Comparison of ENCODE assay signal across 25 cellular contexts in genomic region chr7:155996718-155997059, GRCh38.
DNase-seq lines count a peak whose midpoint lies in the region; ATAC-seq and TF ChIP-seq lines count a peak whose summit lies in the region.
"Had no signal": no experiment of that assay in that cellular context is flagged by ENCODE, and none has a peak within 500 bp of the region (broad histone marks: within the 10 kb centered on the region; RNA-seq: fewer than 3 reads in every experiment).

No MANE protein-coding gene starts in this region.

- CTCF ChIA-PET in activated CD4-positive, alpha-beta T cell treated with anti-CD3 and anti-CD28 coated beads, Interleukin-2, amount 10 ng/mL, durations not matched to agents 7 days and 5 days (lab: Charles Lee), result no interaction called here

- no peak overlapping the region for H3K4me3 Mint-ChIP-seq in activated CD4-positive, alpha-beta T cell treated with anti-CD3 and anti-CD28 coated beads, Interleukin-2, amount 10 ng/mL, durations not matched to agents 7 days and 5 days
- H3K4me3 Mint-ChIP-seq in activated naive CD8-positive, alpha-beta T cell treated with anti-CD3 and anti-CD28 coated beads, Interleukin-2, amount 50 U/mL, for 24 hours, result no peak overlapping the region
- H3K4me3 Mint-ChIP-seq: neural progenitor cell, type B pancreatic cell had no signal

- H3K36me3 ChIP-seq in BLaER1 treated with 17β-estradiol and CSF1 and Interleukin-3, amounts not matched to agents 10 nM and 100 nM, result no peaks in the 10 kb centered on the region
- H3K36me3 ChIP-seq in OCI-LY3 (replicated peaks; ENCODE audit: low read depth, low read length), result no peaks in the 10 kb centered on the region
- H3K36me3 ChIP-seq: esophagus muscularis mucosa, heart left ventricle, MG63, neural progenitor cell had no signal

- peaks cover 2% of the 10 kb centered on the region for H3K9me3 Mint-ChIP-seq in activated CD4-positive, alpha-beta T cell treated with anti-CD3 and anti-CD28 coated beads, Interleukin-2, amount 10 ng/mL, durations not matched to agents 7 days and 5 days
- H3K9me3 Mint-ChIP-seq in activated naive CD8-positive, alpha-beta T cell treated with anti-CD3 and anti-CD28 coated beads, Interleukin-2, amount 50 U/mL, for 24 hours, result no peaks in the 10 kb centered on the region
- H3K9me3 Mint-ChIP-seq: neural progenitor cell, type B pancreatic cell had no signal

- POLR2A ChIA-PET in activated CD4-positive, alpha-beta T cell treated with anti-CD3 and anti-CD28 coated beads, Interleukin-2, amount 10 ng/mL, durations not matched to agents 7 days and 5 days (lab: Charles Lee), result no interaction called here

- peak overlapping the region; percentile 65 for H3K27ac Mint-ChIP-seq in activated CD4-positive, alpha-beta T cell treated with anti-CD3 and anti-CD28 coated beads, Interleukin-2, amount 10 ng/mL, durations not matched to agents 7 days and 5 days
- H3K27ac Mint-ChIP-seq in activated naive CD8-positive, alpha-beta T cell treated with anti-CD3 and anti-CD28 coated beads, Interleukin-2, amount 50 U/mL, for 24 hours, result peak overlapping the region; percentile 61
- H3K27ac Mint-ChIP-seq: type B pancreatic cell had no signal

- no peak for ATAC-seq in activated naive CD8-positive, alpha-beta T cell treated with anti-CD3 and anti-CD28 coated beads, Interleukin-2, amount 50 U/mL, for 24 hours
- ATAC-seq: foreskin keratinocyte, HCT116, heart left ventricle, right cardiac atrium, SK-N-SH treated with all-trans-retinoic acid at 6 μM for 48 hours had no signal

- H3K4me1 ChIP-seq in BLaER1 treated with 17β-estradiol and CSF1 and Interleukin-3, amounts not matched to agents 10 nM and 100 nM, result peaks cover 58 to 98% (median 92%) of the 10 kb centered on the region in 10 experiments
- peaks cover 10% of the 10 kb centered on the region; the same call in 1 of the 2 replicates for H3K4me1 ChIP-seq in OCI-LY3 (ENCODE audit: low read length)
- H3K4me1 ChIP-seq: esophagus muscularis mucosa, foreskin keratinocyte, heart left ventricle, neural progenitor cell had no signal

- H3K36me3 Mint-ChIP-seq in activated CD4-positive, alpha-beta T cell treated with anti-CD3 and anti-CD28 coated beads, Interleukin-2, amount 10 ng/mL, durations not matched to agents 7 days and 5 days (ENCODE audit: low read depth), result peaks cover 2% of the 10 kb centered on the region
- no peaks in the 10 kb centered on the region for H3K36me3 Mint-ChIP-seq in activated naive CD8-positive, alpha-beta T cell treated with anti-CD3 and anti-CD28 coated beads, Interleukin-2, amount 50 U/mL, for 24 hours (ENCODE audit: low read depth)
- H3K36me3 Mint-ChIP-seq: neural progenitor cell, type B pancreatic cell had no signal

- H3K9ac ChIP-seq in BLaER1 treated with 17β-estradiol and CSF1 and Interleukin-3, amounts not matched to agents 10 nM and 100 nM, result peak overlapping the region in 4 of 11 experiments; percentile 13 to 41 (median 20); a peak in 3 of 22 replicates
- no peak overlapping the region for H3K9ac ChIP-seq in OCI-LY3 (ENCODE audit: low read length)
- H3K9ac ChIP-seq: neural progenitor cell had no signal

- H3K79me2 ChIP-seq in OCI-LY3 (ENCODE audit: low read length), result no peaks in the 10 kb centered on the region

- peak overlapping the region in 2 of 11 experiments; percentile 15 to 34; a peak in 2 of 22 replicates for H3K27ac ChIP-seq in BLaER1 treated with 17β-estradiol and CSF1 and Interleukin-3, amounts not matched to agents 10 nM and 100 nM
- no peak overlapping the region for H3K27ac ChIP-seq in OCI-LY3 (ENCODE audit: low read length)
- H3K27ac ChIP-seq: esophagus muscularis mucosa, foreskin keratinocyte, heart left ventricle, neural progenitor cell, VCaP had no signal

- no peak for DNase-seq in activated CD4-positive, alpha-beta T cell treated with anti-CD3 and anti-CD28 coated beads, Interleukin-2, amount 10 ng/mL, durations not matched to agents 7 days and 5 days
- DNase-seq in activated CD4-positive, alpha-beta T cell treated with anti-CD3 and anti-CD28 coated beads for 4 hours, result no peak
- DNase-seq in activated naive CD8-positive, alpha-beta T cell treated with anti-CD3 and anti-CD28 coated beads, Interleukin-2, amount 50 U/mL, for 24 hours, result no peak
- DNase-seq in NCI-H446 (lab: John Stamatoyannopoulos, UW), result no peak
- no peak for DNase-seq in CD1c-positive myeloid dendritic cell (ENCODE audit: extremely low spot score)
- no peak for DNase-seq in SW480 (ENCODE audit: low spot score)
- DNase-seq: activated naive CD4-positive, alpha-beta T cell treated with anti-CD3 and anti-CD28 coated beads, Interleukin-2, amount 50 U/mL, for 16 hours; caudate nucleus; heart left ventricle; KG1; MG63; NCI-H1417 treated with DMSO at 0.1 percent for 48 hours; NCI-H2081 treated with DMSO at 0.1 percent for 48 hours; NCI-H226; NCI-H82 had no signal

- H2AFZ ChIP-seq in OCI-LY3 (ENCODE audit: low read depth, low read length), result no peak overlapping the region
- H2AFZ ChIP-seq: neural progenitor cell had no signal

- H3K27me3 Mint-ChIP-seq in activated CD4-positive, alpha-beta T cell treated with anti-CD3 and anti-CD28 coated beads, Interleukin-2, amount 10 ng/mL, durations not matched to agents 7 days and 5 days, result peaks cover 42% of the 10 kb centered on the region
- H3K27me3 Mint-ChIP-seq in activated naive CD8-positive, alpha-beta T cell treated with anti-CD3 and anti-CD28 coated beads, Interleukin-2, amount 50 U/mL, for 24 hours, result peaks cover 11% of the 10 kb centered on the region

- H3K9me3 ChIP-seq in BLaER1 treated with 17β-estradiol and CSF1 and Interleukin-3, amounts not matched to agents 10 nM and 100 nM (replicated peaks in 1 of 11), result no peaks in the 10 kb centered on the region
- no peaks in the 10 kb centered on the region for H3K9me3 ChIP-seq in OCI-LY3 (ENCODE audit: insufficient read depth, low read length)
- H3K9me3 ChIP-seq: esophagus muscularis mucosa, heart left ventricle, MG63 had no signal

- H3K4me1 Mint-ChIP-seq in activated CD4-positive, alpha-beta T cell treated with anti-CD3 and anti-CD28 coated beads, Interleukin-2, amount 10 ng/mL, durations not matched to agents 7 days and 5 days, result peaks cover 64% of the 10 kb centered on the region
- peaks cover 56% of the 10 kb centered on the region for H3K4me1 Mint-ChIP-seq in activated naive CD8-positive, alpha-beta T cell treated with anti-CD3 and anti-CD28 coated beads, Interleukin-2, amount 50 U/mL, for 24 hours
- H3K4me1 Mint-ChIP-seq: neural progenitor cell had no signal

- no peak for TF ChIP-seq CTCF in OCI-LY3 (IDR thresholded peaks at IDR 0.05; ENCODE audit: low read depth, low read length)

- peak overlapping the region; percentile 85 to 97 (median 93) for H3K4me2 ChIP-seq in BLaER1 treated with 17β-estradiol and CSF1 and Interleukin-3, amounts not matched to agents 10 nM and 100 nM
- 0 out of 2 replicates have a peak overlapping the region, but pooled peaks have one; percentile 1 for H3K4me2 ChIP-seq in OCI-LY3 (ENCODE audit: low read length)
- H3K4me2 ChIP-seq: neural progenitor cell had no signal

- H4K20me1 ChIP-seq in BLaER1 treated with 17β-estradiol and CSF1 and Interleukin-3, amounts not matched to agents 10 nM and 100 nM, result peaks cover 0 to 36% (median 5%) of the 10 kb centered on the region in 11 experiments; a peak in 9 of 22 replicates
- H4K20me1 ChIP-seq in OCI-LY3 (ENCODE audit: insufficient read depth, low read length), result no peaks in the 10 kb centered on the region

- H3K27me3 ChIP-seq in BLaER1 treated with 17β-estradiol and CSF1 and Interleukin-3, amounts not matched to agents 10 nM and 100 nM, result peaks cover 0 to 51% (median 4%) of the 10 kb centered on the region in 11 experiments; a peak in 11 of 22 replicates
- 0 out of 2 replicates have a peak, but pooled peaks cover 5% of the 10 kb centered on the region for H3K27me3 ChIP-seq in OCI-LY3 (ENCODE audit: low read depth, low read length)
- H3K27me3 ChIP-seq: MG63, neural progenitor cell had no signal

- peak overlapping the region in 2 of 10 experiments; percentile 20 to 29; a peak in 3 of 20 replicates for H3K4me3 ChIP-seq in BLaER1 treated with 17β-estradiol and CSF1 and Interleukin-3, amounts not matched to agents 10 nM and 100 nM
- no peak overlapping the region for H3K4me3 ChIP-seq in OCI-LY3 (ENCODE audit: low read length)
- H3K4me3 ChIP-seq: esophagus muscularis mucosa, heart left ventricle, MG63, neural progenitor cell had no signal
